ENCODE assay signal across 30 cellular contexts in the genomic region with DNA sequence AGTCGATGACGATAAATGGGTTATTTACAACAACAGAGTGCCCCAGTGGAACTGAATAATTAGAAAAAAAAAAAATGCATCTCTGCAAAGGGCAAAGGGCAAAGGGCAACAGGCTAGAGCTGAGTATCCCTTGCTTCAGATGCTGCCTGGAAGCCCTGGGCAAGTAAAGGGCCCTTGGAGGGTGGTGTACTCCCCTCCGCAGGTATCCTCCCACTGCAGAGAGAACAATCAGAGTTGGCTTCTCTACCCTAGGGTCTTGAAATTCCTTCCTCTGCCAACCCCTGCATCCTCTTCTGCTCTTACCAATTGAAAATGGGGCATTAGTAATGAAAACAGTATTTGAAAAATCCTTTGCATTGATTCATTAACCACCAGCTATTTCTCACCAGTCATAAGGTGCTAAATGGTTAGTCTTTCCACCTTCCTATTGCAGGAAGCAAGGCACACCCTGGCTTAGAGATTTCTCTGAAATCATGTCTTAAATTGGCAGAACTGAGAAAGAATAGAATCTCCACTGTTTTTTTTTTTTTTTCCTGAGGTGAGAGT.
DNase-seq lines count a peak whose midpoint lies in the region; ATAC-seq and TF ChIP-seq lines count a peak whose summit lies in the region.
"Had no signal": no experiment of that assay in that cellular context is flagged by ENCODE, and none has a peak within 500 bp of the region (broad histone marks: within the 10 kb centered on the region; RNA-seq: fewer than 3 reads in every experiment).

No MANE protein-coding gene starts in this region.

- H3K27me3 Mint-ChIP-seq in mesothelial cell of epicardium (ENCODE audit: low read depth): no peaks in the 10 kb centered on the region
- H3K27me3 Mint-ChIP-seq in activated naive CD4-positive, alpha-beta T cell treated with anti-CD3 and anti-CD28 coated beads for 36 hours (ENCODE audit: low read depth): no peaks in the 10 kb centered on the region
- H3K27me3 Mint-ChIP-seq in H9 (ENCODE audit: low read depth): 0 out of 2 replicates have a peak, but pooled peaks cover 1% of the 10 kb centered on the region
- H3K27me3 Mint-ChIP-seq: activated naive CD4-positive, alpha-beta T cell treated with anti-CD3 and anti-CD28 coated beads, Interleukin-2, amount 50 U/mL, for 24 hours; activated T-helper 17 cell treated with anti-CD3 and anti-CD28 coated beads, Interleukin-2, amount 50 U/mL, for 72 hours; CD4-positive, alpha-beta T cell; IgD-negative memory B cell; naive thymus-derived CD8-positive, alpha-beta T cell; stimulated activated naive B cell treated with anti-CD40 and anti-IgM and Interleukin-4, amounts not matched to agents 10 μg/mL and 1 μg/mL and 100 μg/mL, for 72 hours had no signal

- H3K4me3 ChIP-seq in epithelial cell of esophagus (ENCODE audit: low read length) (no peak overlapping the region), mucosa of descending colon (no peak overlapping the region)
- H3K4me3 ChIP-seq: breast epithelium, prostate gland, SJCRH30, suprapubic skin, upper lobe of right lung had no signal

- H4K20me1 ChIP-seq in H9 (ENCODE audit: control insufficient read depth, insufficient read depth, insufficient read length): no peaks in the 10 kb centered on the region

- no peak overlapping the region for H3K18ac ChIP-seq in H9 (ENCODE audit: insufficient read length, low read depth, low read length)

- H3K9me3 ChIP-seq in H9 (ENCODE audit: control insufficient read depth, low read depth, low read length) (no peaks in the 10 kb centered on the region), mucosa of descending colon (no peaks in the 10 kb centered on the region)
- H3K9me3 ChIP-seq: breast epithelium, prostate gland, SJCRH30, suprapubic skin, upper lobe of right lung had no signal

- H4K91ac ChIP-seq in H9 (ENCODE audit: insufficient read length, low read depth, low read length): no peak overlapping the region

- peaks cover 48% of the 10 kb centered on the region for H3K4me1 Mint-ChIP-seq in mesothelial cell of epicardium
- H3K4me1 Mint-ChIP-seq in activated naive CD4-positive, alpha-beta T cell treated with anti-CD3 and anti-CD28 coated beads for 36 hours (ENCODE audit: low read depth): no peaks in the 10 kb centered on the region
- H3K4me1 Mint-ChIP-seq in H9: peaks cover 51 to 58% of the 10 kb centered on the region in 2 experiments
- H3K4me1 Mint-ChIP-seq: activated naive CD4-positive, alpha-beta T cell treated with anti-CD3 and anti-CD28 coated beads, Interleukin-2, amount 50 U/mL, for 24 hours had no signal

- H3K27ac Mint-ChIP-seq in mesothelial cell of epicardium (peak overlapping the region; percentile 25), H9 (peak overlapping the region in 1 of 3 experiments; percentile 77; a peak in 1 of 7 replicates)
- H3K27ac Mint-ChIP-seq in activated naive CD4-positive, alpha-beta T cell treated with anti-CD3 and anti-CD28 coated beads for 36 hours: no peak overlapping the region
- H3K27ac Mint-ChIP-seq: activated CD8-positive, alpha-beta T cell treated with anti-CD3 and anti-CD28 coated beads, Interleukin-2, amount 10 ng/mL, durations not matched to agents 7 days and 5 days; activated naive CD4-positive, alpha-beta T cell treated with anti-CD3 and anti-CD28 coated beads, Interleukin-2, amount 50 U/mL, for 24 hours; activated T-helper 17 cell treated with anti-CD3 and anti-CD28 coated beads, Interleukin-2, amount 50 U/mL, for 72 hours; CD4-positive, alpha-beta T cell; IgD-negative memory B cell; naive thymus-derived CD8-positive, alpha-beta T cell; stimulated activated naive B cell treated with anti-CD40 and anti-IgM and Interleukin-4, amounts not matched to agents 10 μg/mL and 1 μg/mL and 100 μg/mL, for 72 hours had no signal

- H3K23ac ChIP-seq in H9 (ENCODE audit: insufficient read length, low read depth, low read length): no peak overlapping the region

- H3K36me3 ChIP-seq in mucosa of descending colon (ENCODE audit: low read depth): peaks cover 5% of the 10 kb centered on the region
- H3K36me3 ChIP-seq: prostate gland, upper lobe of right lung had no signal

- H2AK5ac ChIP-seq in H9 (ENCODE audit: insufficient read length, low read length): no peak overlapping the region

- no peak overlapping the region for H2BK20ac ChIP-seq in H9 (ENCODE audit: low read depth, low read length, poor library complexity, severe bottlenecking)

- H2BK12ac ChIP-seq in H9 (ENCODE audit: insufficient read length, low read depth, low read length): no peak overlapping the region

- H3K9me3 Mint-ChIP-seq in mesothelial cell of epicardium (no peaks in the 10 kb centered on the region), H9 (no peaks in the 10 kb centered on the region)
- no peaks in the 10 kb centered on the region for H3K9me3 Mint-ChIP-seq in activated naive CD4-positive, alpha-beta T cell treated with anti-CD3 and anti-CD28 coated beads for 36 hours
- H3K9me3 Mint-ChIP-seq: activated naive CD4-positive, alpha-beta T cell treated with anti-CD3 and anti-CD28 coated beads, Interleukin-2, amount 50 U/mL, for 24 hours; activated T-helper 17 cell treated with anti-CD3 and anti-CD28 coated beads, Interleukin-2, amount 50 U/mL, for 72 hours; CD4-positive, alpha-beta T cell; IgD-negative memory B cell; naive thymus-derived CD8-positive, alpha-beta T cell; stimulated activated naive B cell treated with anti-CD40 and anti-IgM and Interleukin-4, amounts not matched to agents 10 μg/mL and 1 μg/mL and 100 μg/mL, for 72 hours had no signal

- no peak overlapping the region for H3K56ac ChIP-seq in H9 (ENCODE audit: insufficient read length, low read depth, low read length)

- H3K79me1 ChIP-seq in H9 (ENCODE audit: insufficient read depth, low read depth, low read length, poor library complexity, severe bottlenecking): no peaks in the 10 kb centered on the region

- H2BK15ac ChIP-seq in H9 (ENCODE audit: low read depth, low read length): no peak overlapping the region

- H3T11ph ChIP-seq in H9 (ENCODE audit: low read length): no peak overlapping the region

- H2BK120ac ChIP-seq in H9 (ENCODE audit: low read depth, low read length, poor library complexity, severe bottlenecking): no peak overlapping the region

- intact Hi-C loops in activated naive CD4-positive, alpha-beta T cell treated with anti-CD3 and anti-CD28 coated beads for 36 hours (cut with micrococcal nuclease): no loop called here
- intact Hi-C loops in mucosa of descending colon (cut with DNase I, micrococcal nuclease): no loop called here

- ATAC-seq in HG03354 (IDR thresholded peaks at IDR 0.05; ENCODE audit: poor library complexity, severe bottlenecking, unreplicated experiment) (no peak), mucosa of descending colon (no peak)
- ATAC-seq: activated CD8-positive, alpha-beta T cell treated with anti-CD3 and anti-CD28 coated beads, Interleukin-2, amount 10 ng/mL, durations not matched to agents 7 days and 5 days; activated T-helper 17 cell treated with anti-CD3 and anti-CD28 coated beads, Interleukin-2, amount 50 U/mL, for 72 hours; HCT116; left ventricle myocardium superior; naive thymus-derived CD8-positive, alpha-beta T cell; stimulated activated naive B cell treated with anti-CD40 and anti-IgM and Interleukin-4, amounts not matched to agents 10 μg/mL and 1 μg/mL and 100 μg/mL, for 72 hours; upper lobe of right lung had no signal

- no peak overlapping the region for H3K9ac ChIP-seq in H9 (ENCODE audit: extremely low read depth, insufficient read length, low read length)

- H3K14ac ChIP-seq in H9 (ENCODE audit: insufficient read depth, low read length): no peak overlapping the region

- H3K27me3 ChIP-seq in H9 (ENCODE audit: insufficient read depth, low read length): no peaks in the 10 kb centered on the region
- H3K27me3 ChIP-seq: breast epithelium, SJCRH30, suprapubic skin, upper lobe of right lung had no signal

- H3K23me2 ChIP-seq in H9 (ENCODE audit: insufficient read length, low read depth, low read length, poor library complexity, severe bottlenecking): no peaks in the 10 kb centered on the region

- H3K4me1 ChIP-seq in H9 (ENCODE audit: insufficient read depth, low read length) (peaks cover 11% of the 10 kb centered on the region; the same call in 1 of the 2 replicates), mucosa of descending colon (ENCODE audit: low read depth) (no peaks in the 10 kb centered on the region)
- H3K4me1 ChIP-seq: breast epithelium, prostate gland had no signal

- no peak overlapping the region for H3K27ac ChIP-seq in H9 (ENCODE audit: insufficient read length, low read depth, low read length)
- H3K27ac ChIP-seq: breast epithelium, prostate gland, SJCRH30, suprapubic skin, upper lobe of right lung, VCaP had no signal

- no peak overlapping the region for H4K5ac ChIP-seq in H9 (ENCODE audit: insufficient read length, low read depth, low read length)

- CTCF ChIA-PET in activated naive CD4-positive, alpha-beta T cell treated with anti-CD3 and anti-CD28 coated beads for 36 hours (lab: Charles Lee): interaction anchor here (0.6 to 0.7 kb wide), 2 partner anchors 513 to 1068 kb away, joined by 3 to 5 read pairs; no protein-coding TSS in a partner anchor

- no peak overlapping the region for H3K4ac ChIP-seq in H9 (ENCODE audit: low read depth, low read length)

- peak; percentile 80 for DNase-seq in ACHN
- DNase-seq in NCI-H69 (lab: John Stamatoyannopoulos, UW): peak; percentile 42
- DNase-seq in epithelial cell of esophagus (ENCODE audit: low read depth): peak; percentile 42
- DNase-seq in mesothelial cell of epicardium (ENCODE audit: low spot score in 2 of 2, unreplicated experiment in 2 of 2): no peak
- no peak for DNase-seq in activated naive CD4-positive, alpha-beta T cell treated with anti-CD3 and anti-CD28 coated beads for 36 hours
- no peak for DNase-seq in H9
- DNase-seq in mucosa of descending colon: no peak
- DNase-seq: activated CD4-positive, alpha-beta T cell treated with anti-CD3 and anti-CD28 coated beads for 4 hours; activated CD8-positive, alpha-beta T cell treated with anti-CD3 and anti-CD28 coated beads, Interleukin-2, amount 10 ng/mL, durations not matched to agents 7 days and 5 days; amniotic stem cell; CD4-positive, alpha-beta T cell; DMS 273 treated with DMSO at 0.1 percent for 48 hours; left ventricle myocardium superior; naive thymus-derived CD8-positive, alpha-beta T cell; NCI-H446 treated with DMSO at 0.1 percent for 48 hours; nucleus accumbens; RPMI8226; SJCRH30; stimulated activated naive B cell treated with anti-CD40 and anti-IgM and Interleukin-4, amounts not matched to agents 10 μg/mL and 1 μg/mL and 100 μg/mL, for 72 hours; T-helper 9 cell; upper lobe of right lung had no signal

- H3K79me2 ChIP-seq in H9 (ENCODE audit: insufficient read depth, low read length): no peaks in the 10 kb centered on the region

- H3K4me3 Mint-ChIP-seq in mesothelial cell of epicardium: no peak overlapping the region
- no peak overlapping the region for H3K4me3 Mint-ChIP-seq in activated naive CD4-positive, alpha-beta T cell treated with anti-CD3 and anti-CD28 coated beads for 36 hours
- no peak overlapping the region for H3K4me3 Mint-ChIP-seq in H9
- H3K4me3 Mint-ChIP-seq: activated CD8-positive, alpha-beta T cell treated with anti-CD3 and anti-CD28 coated beads, Interleukin-2, amount 10 ng/mL, durations not matched to agents 7 days and 5 days; activated naive CD4-positive, alpha-beta T cell treated with anti-CD3 and anti-CD28 coated beads, Interleukin-2, amount 50 U/mL, for 24 hours; activated T-helper 17 cell treated with anti-CD3 and anti-CD28 coated beads, Interleukin-2, amount 50 U/mL, for 72 hours; CD4-positive, alpha-beta T cell; IgD-negative memory B cell; naive thymus-derived CD8-positive, alpha-beta T cell; stimulated activated naive B cell treated with anti-CD40 and anti-IgM and Interleukin-4, amounts not matched to agents 10 μg/mL and 1 μg/mL and 100 μg/mL, for 72 hours had no signal

- H3K36me3 Mint-ChIP-seq in mesothelial cell of epicardium: peaks cover 21% of the 10 kb centered on the region
- peaks cover 23% of the 10 kb centered on the region for H3K36me3 Mint-ChIP-seq in activated naive CD4-positive, alpha-beta T cell treated with anti-CD3 and anti-CD28 coated beads for 36 hours (ENCODE audit: low read depth)
- H3K36me3 Mint-ChIP-seq in H9 (ENCODE audit: insufficient read depth in 1 of 3, low read depth in 3 of 3): peaks cover 16 to 77% (median 48%) of the 10 kb centered on the region in 3 experiments; a peak in 6 of 7 replicates

- in situ Hi-C loops in ACHN (cut with HindIII; ENCODE audit: low pct_ligation_motif_present, low pct_unique_long_range_greater_than_20kb, low sequenced_read_pairs): no loop called here

- TF ChIP-seq CTCF in epithelial cell of esophagus (IDR thresholded peaks at IDR 0.05; ENCODE audit: insufficient read depth, low read depth, low read length, missing control alignments) (no peak), mesothelial cell of epicardium (IDR thresholded peaks at IDR 0.05; ENCODE audit: unreplicated experiment) (no peak), H9 (conservative IDR thresholded peaks at IDR 0.05) (no peak), mucosa of descending colon (IDR thresholded peaks at IDR 0.05) (no peak)

- no peak overlapping the region for H4K8ac ChIP-seq in H9 (replicated peaks; ENCODE audit: insufficient read length, low read depth, low read length)

- H2AFZ ChIP-seq in H9 (ENCODE audit: low read length): no peak overlapping the region

- no peak overlapping the region for H3K4me2 ChIP-seq in H9 (ENCODE audit: insufficient read depth, insufficient read length, low read length)

- no peak overlapping the region for H2BK5ac ChIP-seq in H9 (ENCODE audit: insufficient read length, low read length)

- WGBS in H9 (ENCODE audit: extremely low coverage, insufficient read length, low lambda C conversion rate): no CpG with 5 or more reads among the region's 3 CpGs

Comparison
In these comparisons a context has a peak if more than half of its experiments do, and no peak if none do; other contexts are left out.
1. DNase-seq: peak in ACHN (single experiment), NCI-H69 (single experiment) and epithelial cell of esophagus (single experiment); none in mesothelial cell of epicardium (0 of 2), activated naive CD4-positive, alpha-beta T cell treated with anti-CD3 and anti-CD28 coated beads for 36 hours (single experiment), H9 (single experiment) and mucosa of descending colon (0 of 3).